ENCODE assay signal across 1 cellular context in the genomic region with DNA sequence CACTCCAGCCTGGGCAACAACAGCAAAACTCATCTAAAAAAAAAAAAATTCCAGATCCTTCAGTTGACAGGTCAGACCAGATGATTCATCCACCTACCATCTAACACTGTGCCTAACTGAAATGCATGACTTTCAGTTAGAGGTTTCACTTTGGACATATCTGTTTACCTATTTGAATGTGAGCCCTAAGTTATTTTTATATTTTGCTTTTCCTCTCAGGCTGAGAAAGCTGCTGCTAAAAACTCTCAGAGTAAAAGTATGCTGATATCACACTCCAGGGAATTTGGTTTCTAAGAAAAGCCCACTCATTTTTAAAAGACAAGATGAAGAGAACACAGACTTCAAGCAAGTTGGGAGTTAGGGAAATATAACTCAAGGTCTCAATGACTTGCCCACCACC.
TF ChIP-seq lines count a peak whose summit lies in the region.

No MANE protein-coding gene starts in this region.

TF ChIP-seq in GM12878, 131 proteins besides CTCF, POLR2A, EP300 and RAD21 (continued from another document and continues in another):
- TF ChIP-seq ZNF24 (IDR thresholded peaks at IDR 0.05): no peak
- TF ChIP-seq, protein P1, sequence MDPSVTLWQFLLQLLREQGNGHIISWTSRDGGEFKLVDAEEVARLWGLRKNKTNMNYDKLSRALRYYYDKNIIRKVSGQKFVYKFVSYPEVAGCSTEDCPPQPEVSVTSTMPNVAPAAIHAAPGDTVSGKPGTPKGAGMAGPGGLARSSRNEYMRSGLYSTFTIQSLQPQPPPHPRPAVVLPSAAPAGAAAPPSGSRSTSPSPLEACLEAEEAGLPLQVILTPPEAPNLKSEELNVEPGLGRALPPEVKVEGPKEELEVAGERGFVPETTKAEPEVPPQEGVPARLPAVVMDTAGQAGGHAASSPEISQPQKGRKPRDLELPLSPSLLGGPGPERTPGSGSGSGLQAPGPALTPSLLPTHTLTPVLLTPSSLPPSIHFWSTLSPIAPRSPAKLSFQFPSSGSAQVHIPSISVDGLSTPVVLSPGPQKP (IDR thresholded peaks at IDR 0.05; ENCODE audit: low read depth, low read length): no peak
- no peak for TF ChIP-seq CHD2 (IDR thresholded peaks at IDR 0.05; ENCODE audit: borderline replicate concordance, low read depth, low read length)
- TF ChIP-seq KLF5 (IDR thresholded peaks at IDR 0.05; ENCODE audit: partially characterized antibody): no peak
- 0 out of 2 replicates have a peak, but pooled peaks have one; percentile 71 for TF ChIP-seq STAT3 (IDR thresholded peaks at IDR 0.05; ENCODE audit: low read depth, low read length)
- peak; percentile 85 for TF ChIP-seq MEF2A (IDR thresholded peaks at IDR 0.05; ENCODE audit: insufficient read depth, low read depth, low read length)
- TF ChIP-seq IKZF2 (IDR thresholded peaks at IDR 0.05): peak; percentile 91 to 92
- no peak for TF ChIP-seq FOS (IDR thresholded peaks at IDR 0.05; ENCODE audit: borderline replicate concordance, extremely low read depth, insufficient read length)
- no peak for TF ChIP-seq SRF (IDR thresholded peaks at IDR 0.05; ENCODE audit: low read depth in 2 of 2, low read length in 2 of 2)
- TF ChIP-seq CEBPB (IDR thresholded peaks at IDR 0.05; ENCODE audit: borderline replicate concordance in 1 of 2, low read depth in 2 of 2, low read length in 2 of 2): no peak
- no peak for TF ChIP-seq PAX8 (IDR thresholded peaks at IDR 0.05)
- TF ChIP-seq TCF3 (IDR thresholded peaks at IDR 0.05; ENCODE audit: borderline replicate concordance, insufficient read depth, low read depth, low read length): no peak
- TF ChIP-seq SIX5 (IDR thresholded peaks at IDR 0.05; ENCODE audit: low read depth, low read length, severe bottlenecking): no peak
- no peak; the same call in 1 of the 2 replicates for TF ChIP-seq TBL1XR1 (IDR thresholded peaks at IDR 0.05; ENCODE audit: low read depth, low read length)
- TF ChIP-seq ASH2L (IDR thresholded peaks at IDR 0.05; ENCODE audit: borderline replicate concordance, low read depth): no peak
- TF ChIP-seq PAX5 (IDR thresholded peaks at IDR 0.05; ENCODE audit: borderline replicate concordance, low read depth, low read length): no peak
- TF ChIP-seq NFXL1 (IDR thresholded peaks at IDR 0.05; ENCODE audit: borderline replicate concordance): no peak
- TF ChIP-seq ATF2 (IDR thresholded peaks at IDR 0.05; ENCODE audit: low read length): peak; percentile 85
- TF ChIP-seq CHD4 (IDR thresholded peaks at IDR 0.05): no peak
- no peak for TF ChIP-seq BCLAF1 (IDR thresholded peaks at IDR 0.05)
- TF ChIP-seq SREBF2 (IDR thresholded peaks at IDR 0.05; ENCODE audit: low read length): no peak
- TF ChIP-seq USF1 (IDR thresholded peaks at IDR 0.05; ENCODE audit: borderline replicate concordance, extremely low read length, insufficient read depth, low read depth, low read length): no peak
- TF ChIP-seq TCF7 (IDR thresholded peaks at IDR 0.05; ENCODE audit: borderline replicate concordance): no peak
- TF ChIP-seq, protein P2, sequence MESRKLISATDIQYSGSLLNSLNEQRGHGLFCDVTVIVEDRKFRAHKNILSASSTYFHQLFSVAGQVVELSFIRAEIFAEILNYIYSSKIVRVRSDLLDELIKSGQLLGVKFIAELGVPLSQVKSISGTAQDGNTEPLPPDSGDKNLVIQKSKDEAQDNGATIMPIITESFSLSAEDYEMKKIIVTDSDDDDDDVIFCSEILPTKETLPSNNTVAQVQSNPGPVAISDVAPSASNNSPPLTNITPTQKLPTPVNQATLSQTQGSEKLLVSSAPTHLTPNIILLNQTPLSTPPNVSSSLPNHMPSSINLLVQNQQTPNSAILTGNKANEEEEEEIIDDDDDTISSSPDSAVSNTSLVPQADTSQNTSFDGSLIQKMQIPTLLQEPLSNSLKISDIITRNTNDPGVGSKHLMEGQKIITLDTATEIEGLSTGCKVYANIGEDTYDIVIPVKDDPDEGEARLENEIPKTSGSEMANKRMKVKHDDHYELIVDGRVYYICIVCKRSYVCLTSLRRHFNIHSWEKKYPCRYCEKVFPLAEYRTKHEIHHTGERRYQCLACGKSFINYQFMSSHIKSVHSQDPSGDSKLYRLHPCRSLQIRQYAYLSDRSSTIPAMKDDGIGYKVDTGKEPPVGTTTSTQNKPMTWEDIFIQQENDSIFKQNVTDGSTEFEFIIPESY (IDR thresholded peaks at IDR 0.05): no peak
- no peak for TF ChIP-seq YBX1 (IDR thresholded peaks at IDR 0.05)
- no peak for TF ChIP-seq HDAC2 (IDR thresholded peaks at IDR 0.05)
- no peak for TF ChIP-seq SMARCA5 (IDR thresholded peaks at IDR 0.05)
- no peak for TF ChIP-seq ZZZ3 (IDR thresholded peaks at IDR 0.05; ENCODE audit: control insufficient read depth, insufficient read length, low read depth)
- TF ChIP-seq PBX3 (IDR thresholded peaks at IDR 0.05; ENCODE audit: insufficient replicate concordance, low read depth, low read length): no peak
- TF ChIP-seq POU2F2 (IDR thresholded peaks at IDR 0.05; ENCODE audit: borderline replicate concordance, low read depth, low read length): peak; percentile 62; the same call in 1 of the 3 replicates
- no peak for TF ChIP-seq HCFC1 (IDR thresholded peaks at IDR 0.05; ENCODE audit: low read length)
- TF ChIP-seq SUPT20H (IDR thresholded peaks at IDR 0.05; ENCODE audit: borderline replicate concordance, control insufficient read depth, low read depth, low read length): no peak
- no peak for TF ChIP-seq KAT2A (conservative IDR thresholded peaks at IDR 0.05; ENCODE audit: control insufficient read depth, low read depth, low read length)
- TF ChIP-seq TAF1 (IDR thresholded peaks at IDR 0.05; ENCODE audit: borderline replicate concordance, low read depth, low read length): no peak
- peak; percentile 62 for TF ChIP-seq BCL11A (IDR thresholded peaks at IDR 0.05; ENCODE audit: low read depth, low read length)
- no peak for TF ChIP-seq CBX5 (IDR thresholded peaks at IDR 0.05; ENCODE audit: low read depth)
- peak; percentile 65 for TF ChIP-seq FOXM1 (IDR thresholded peaks at IDR 0.05; ENCODE audit: low read depth, low read length)
- TF ChIP-seq ZBTB4 (CRISPR knock-in tag; IDR thresholded peaks at IDR 0.05): no peak
- TF ChIP-seq, protein P3, sequence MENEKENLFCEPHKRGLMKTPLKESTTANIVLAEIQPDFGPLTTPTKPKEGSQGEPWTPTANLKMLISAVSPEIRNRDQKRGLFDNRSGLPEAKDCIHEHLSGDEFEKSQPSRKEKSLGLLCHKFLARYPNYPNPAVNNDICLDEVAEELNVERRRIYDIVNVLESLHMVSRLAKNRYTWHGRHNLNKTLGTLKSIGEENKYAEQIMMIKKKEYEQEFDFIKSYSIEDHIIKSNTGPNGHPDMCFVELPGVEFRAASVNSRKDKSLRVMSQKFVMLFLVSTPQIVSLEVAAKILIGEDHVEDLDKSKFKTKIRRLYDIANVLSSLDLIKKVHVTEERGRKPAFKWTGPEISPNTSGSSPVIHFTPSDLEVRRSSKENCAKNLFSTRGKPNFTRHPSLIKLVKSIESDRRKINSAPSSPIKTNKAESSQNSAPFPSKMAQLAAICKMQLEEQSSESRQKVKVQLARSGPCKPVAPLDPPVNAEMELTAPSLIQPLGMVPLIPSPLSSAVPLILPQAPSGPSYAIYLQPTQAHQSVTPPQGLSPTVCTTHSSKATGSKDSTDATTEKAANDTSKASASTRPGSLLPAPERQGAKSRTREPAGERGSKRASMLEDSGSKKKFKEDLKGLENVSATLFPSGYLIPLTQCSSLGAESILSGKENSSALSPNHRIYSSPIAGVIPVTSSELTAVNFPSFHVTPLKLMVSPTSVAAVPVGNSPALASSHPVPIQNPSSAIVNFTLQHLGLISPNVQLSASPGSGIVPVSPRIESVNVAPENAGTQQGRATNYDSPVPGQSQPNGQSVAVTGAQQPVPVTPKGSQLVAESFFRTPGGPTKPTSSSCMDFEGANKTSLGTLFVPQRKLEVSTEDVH (IDR thresholded peaks at IDR 0.05; ENCODE audit: low read depth, partially characterized antibody): no peak
- TF ChIP-seq, protein P4, sequence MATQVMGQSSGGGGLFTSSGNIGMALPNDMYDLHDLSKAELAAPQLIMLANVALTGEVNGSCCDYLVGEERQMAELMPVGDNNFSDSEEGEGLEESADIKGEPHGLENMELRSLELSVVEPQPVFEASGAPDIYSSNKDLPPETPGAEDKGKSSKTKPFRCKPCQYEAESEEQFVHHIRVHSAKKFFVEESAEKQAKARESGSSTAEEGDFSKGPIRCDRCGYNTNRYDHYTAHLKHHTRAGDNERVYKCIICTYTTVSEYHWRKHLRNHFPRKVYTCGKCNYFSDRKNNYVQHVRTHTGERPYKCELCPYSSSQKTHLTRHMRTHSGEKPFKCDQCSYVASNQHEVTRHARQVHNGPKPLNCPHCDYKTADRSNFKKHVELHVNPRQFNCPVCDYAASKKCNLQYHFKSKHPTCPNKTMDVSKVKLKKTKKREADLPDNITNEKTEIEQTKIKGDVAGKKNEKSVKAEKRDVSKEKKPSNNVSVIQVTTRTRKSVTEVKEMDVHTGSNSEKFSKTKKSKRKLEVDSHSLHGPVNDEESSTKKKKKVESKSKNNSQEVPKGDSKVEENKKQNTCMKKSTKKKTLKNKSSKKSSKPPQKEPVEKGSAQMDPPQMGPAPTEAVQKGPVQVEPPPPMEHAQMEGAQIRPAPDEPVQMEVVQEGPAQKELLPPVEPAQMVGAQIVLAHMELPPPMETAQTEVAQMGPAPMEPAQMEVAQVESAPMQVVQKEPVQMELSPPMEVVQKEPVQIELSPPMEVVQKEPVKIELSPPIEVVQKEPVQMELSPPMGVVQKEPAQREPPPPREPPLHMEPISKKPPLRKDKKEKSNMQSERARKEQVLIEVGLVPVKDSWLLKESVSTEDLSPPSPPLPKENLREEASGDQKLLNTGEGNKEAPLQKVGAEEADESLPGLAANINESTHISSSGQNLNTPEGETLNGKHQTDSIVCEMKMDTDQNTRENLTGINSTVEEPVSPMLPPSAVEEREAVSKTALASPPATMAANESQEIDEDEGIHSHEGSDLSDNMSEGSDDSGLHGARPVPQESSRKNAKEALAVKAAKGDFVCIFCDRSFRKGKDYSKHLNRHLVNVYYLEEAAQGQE (IDR thresholded peaks at IDR 0.05; ENCODE audit: low read depth, low read length): no peak
- no peak for TF ChIP-seq CBX3 (IDR thresholded peaks at IDR 0.05; ENCODE audit: borderline replicate concordance, low read depth)
